ENCODE assay signal across 8 cellular contexts in the genomic region with DNA sequence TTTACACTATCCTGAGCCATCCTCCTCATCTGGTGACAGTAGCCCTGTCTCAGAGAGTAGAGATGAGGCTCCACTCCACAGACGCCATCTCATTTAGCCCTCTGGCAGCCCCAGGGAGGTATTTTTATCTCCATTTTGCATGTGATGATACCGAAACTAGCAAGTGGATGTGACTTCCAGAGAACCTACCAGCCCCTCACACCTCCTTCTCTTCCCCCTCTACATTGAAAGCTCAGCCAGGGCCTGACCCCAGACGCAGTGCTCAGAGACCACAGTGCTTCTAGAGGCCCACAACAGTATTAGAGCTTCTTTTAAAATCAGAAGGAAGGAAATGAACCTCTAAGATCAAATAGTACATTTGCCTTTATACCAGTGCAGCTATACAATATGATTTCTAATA. TPM values are rescaled to one million over a fixed set of nuclear protein-coding genes. Genes with fewer than 3 reads are reported as not detected.
DNase-seq lines count a peak whose midpoint lies in the region; ATAC-seq, FAIRE-seq and TF ChIP-seq lines count a peak whose summit lies in the region.

No MANE protein-coding gene starts in this region.

- H3K4me1 ChIP-seq in esophagus squamous epithelium = peaks cover 28 to 83% (median 65%) of the 10 kb centered on the region in 3 donors

- intact Hi-C loops in esophagus squamous epithelium (cut with DNase I) = no loop called here

- FAIRE-seq in GM12891 (lab: Jason Lieb, UNC) (peak; percentile 91), D721Med (lab: Jason Lieb, UNC) (no peak)

- peak overlapping the region in 3 of 4 donors; percentile 41 to 96 (median 89) for H3K27ac ChIP-seq in esophagus squamous epithelium

- H3K27me3 ChIP-seq in esophagus squamous epithelium = no peaks in the 10 kb centered on the region

- WGBS in esophagus squamous epithelium, 2 donors = 37 to 46% methylated on average over 2 to 3 of the region's 3 CpGs

- H3K36me3 ChIP-seq in esophagus squamous epithelium = no peaks in the 10 kb centered on the region

- H3K9me3 ChIP-seq in esophagus squamous epithelium = no peaks in the 10 kb centered on the region

- DNase-seq in GM12891 (ENCODE audit: insufficient read length, low spot score) = no peak
- DNase-seq in esophagus squamous epithelium (lab: John Stamatoyannopoulos, UW) = no peak
- DNase-seq in hippocampal formation (lab: John Stamatoyannopoulos, UW) = no peak
- no peak for DNase-seq in D721Med (ENCODE audit: insufficient read length, low spot score)
- DNase-seq in foreskin melanocyte = no peak
- DNase-seq in HuH-7.5 (ENCODE audit: low spot score) = no peak

- H3K4me3 ChIP-seq in esophagus squamous epithelium = no peak overlapping the region

- TF ChIP-seq CTCF in esophagus squamous epithelium (IDR thresholded peaks at IDR 0.05) (no peak), D721Med (IDR thresholded peaks at IDR 0.05; ENCODE audit: insufficient read depth, missing control alignments) (no peak)

- peak; percentile 74 for ATAC-seq in GM19467 (IDR thresholded peaks at IDR 0.05; ENCODE audit: unreplicated experiment)
- ATAC-seq in HG03439 (IDR thresholded peaks at IDR 0.05; ENCODE audit: unreplicated experiment) = peak; percentile 68

- TF ChIP-seq POLR2A in GM12891 (IDR thresholded peaks at IDR 0.05; ENCODE audit: low read depth, low read length) (peak; percentile 48; the same call in 1 of the 2 replicates), esophagus squamous epithelium (IDR thresholded peaks at IDR 0.05) (no peak)

TF ChIP-seq in GM12891, 5 proteins besides CTCF, POLR2A, EP300 and RAD21:
- no peak for TF ChIP-seq SPI1 (IDR thresholded peaks at IDR 0.05; ENCODE audit: low read depth, low read length)
- TF ChIP-seq POLR2AphosphoS5 (IDR thresholded peaks at IDR 0.05; ENCODE audit: low read depth, low read length) = no peak
- TF ChIP-seq TAF1 (IDR thresholded peaks at IDR 0.05; ENCODE audit: low read depth, low read length) = no peak
- no peak; the same call in 1 of the 2 replicates for TF ChIP-seq POU2F2 (IDR thresholded peaks at IDR 0.05; ENCODE audit: low read depth, low read length)
- TF ChIP-seq PAX5 (IDR thresholded peaks at IDR 0.05; ENCODE audit: insufficient read depth, low read length, severe bottlenecking) = no peak

RNA-seq across cellular contexts. Expression of gene GYPC, which starts 8.3 kb away (rescaled TPM):
- 130 TPM for polyA plus RNA-seq in GM12891 (2012; ENCODE audit: low read depth, missing spikeins)
- total RNA-seq in esophagus squamous epithelium = 10 to 100 TPM in 2 of 4 donors, 1 to 10 TPM in 2; 4.1 to 55.7 (median 12.6) TPM
